In genomic region chr1:82565546-82565945, GRCh38 we compare ENCODE assay signal across 13 cellular contexts.
DNase-seq lines count a peak whose midpoint lies in the region; ATAC-seq and TF ChIP-seq lines count a peak whose summit lies in the region.
"Had no signal": no experiment of that assay in that cellular context is flagged by ENCODE, and none has a peak within 500 bp of the region (broad histone marks: within the 10 kb centered on the region; RNA-seq: fewer than 3 reads in every experiment).

No MANE protein-coding gene starts in this region.

- dilution Hi-C loops in mammary epithelial cell (cut with HindIII; ENCODE audit: low sequenced_read_pairs) = no loop called here

- H3K9me3 ChIP-seq in mammary epithelial cell (replicated peaks; ENCODE audit: insufficient read depth, low read length) (no peaks in the 10 kb centered on the region), mesenchymal stem cell (ENCODE audit: control insufficient read depth, low read length) (no peaks in the 10 kb centered on the region)
- H3K9me3 ChIP-seq: BLaER1, esophagus squamous epithelium, mucosa of descending colon had no signal

- CTCF ChIA-PET in AG04449 (lab: Yijun Ruan, JAX) (no interaction called here), mammary epithelial cell (lab: Charles Lee; ENCODE audit: low non-redundant PET) (interaction anchor here (0.7 kb wide), 1 partner anchor 202 kb away, joined by 3 read pairs; no protein-coding TSS in a partner anchor)

- H3K36me3 Mint-ChIP-seq in T-helper 2 cell treated with Interferon-gamma antibody and Interleukin-4, amounts not matched to agents 5 μg/mL and 100 μg/mL, for 36 hours (ENCODE audit: low read depth) = no peaks in the 10 kb centered on the region

- no peak overlapping the region for H3K4me3 Mint-ChIP-seq in T-helper 2 cell treated with Interferon-gamma antibody and Interleukin-4, amounts not matched to agents 5 μg/mL and 100 μg/mL, for 36 hours

- no peak overlapping the region for H3K27ac Mint-ChIP-seq in T-helper 2 cell treated with Interferon-gamma antibody and Interleukin-4, amounts not matched to agents 5 μg/mL and 100 μg/mL, for 36 hours

- no peak overlapping the region for H3K23ac ChIP-seq in mesenchymal stem cell (ENCODE audit: low read length in 2 of 2)

- no peak overlapping the region for H2BK5ac ChIP-seq in mesenchymal stem cell (ENCODE audit: low read depth, low read length, poor library complexity, severe bottlenecking)

- BruUV-seq in mammary epithelial cell (replicated peaks; lab: Mats Ljungman, UMichigan) = no TSS peak

- H3K4me2 ChIP-seq in mammary epithelial cell (ENCODE audit: insufficient read depth, low read depth, low read length) (peak overlapping the region; percentile 80), mesenchymal stem cell (ENCODE audit: low read length, poor library complexity, severe bottlenecking) (no peak overlapping the region)
- H3K4me2 ChIP-seq: BLaER1 had no signal

- peak; percentile 24 for DNase-seq in AG04449 (ENCODE audit: low read depth, low spot score)
- DNase-seq in LHCN-M2 (ENCODE audit: low read depth) = peak; percentile 81
- DNase-seq in mammary epithelial cell = peak; percentile 75
- no peak for DNase-seq in mesenchymal stem cell
- no peak for DNase-seq in NCI-H2227 (lab: John Stamatoyannopoulos, UW; ENCODE audit: unreplicated experiment)
- DNase-seq in T-helper 2 cell treated with Interferon-gamma antibody and Interleukin-4, amounts not matched to agents 5 μg/mL and 100 μg/mL, for 36 hours (ENCODE audit: low spot score) = no peak
- DNase-seq: esophagus squamous epithelium, GOT3, mucosa of descending colon, NCI-H69 had no signal

- POLR2A ChIA-PET in AG04449 (lab: Yijun Ruan, JAX) = no interaction called here

- 2% methylated on average over 5 of the region's 6 CpGs for WGBS in mammary epithelial cell (ENCODE audit: low coverage, missing lambda C conversion rate)
- WGBS in mesenchymal stem cell = 64% methylated on average over 5 of the region's 6 CpGs

- H3K27me3 ChIP-seq in mammary epithelial cell (ENCODE audit: insufficient read depth, low read length) (no peaks in the 10 kb centered on the region), mesenchymal stem cell (ENCODE audit: control insufficient read depth in 1 of 2, insufficient read depth in 1 of 2, low read length in 2 of 2) (no peaks in the 10 kb centered on the region)
- H3K27me3 ChIP-seq: BLaER1, esophagus squamous epithelium had no signal

- no peak overlapping the region for H3K4me3 ChIP-seq in AG04449 (ENCODE audit: low read depth, low read length)
- peak overlapping the region in 1 of 3 experiments; percentile 17 for H3K4me3 ChIP-seq in mammary epithelial cell (replicated peaks in 1 of 3; ENCODE audit: insufficient read depth in 1 of 3, low read depth in 2 of 3, low read length in 3 of 3)
- H3K4me3 ChIP-seq in mesenchymal stem cell (ENCODE audit: insufficient read depth in 1 of 2, low read depth in 1 of 2, low read length in 2 of 2) = peak overlapping the region in 1 of 2 experiments; percentile 8
- H3K4me3 ChIP-seq: BLaER1, esophagus squamous epithelium, mucosa of descending colon had no signal

- H3K79me2 ChIP-seq in mammary epithelial cell (ENCODE audit: insufficient read depth, low read length) = no peaks in the 10 kb centered on the region

- H3K4me1 ChIP-seq in mammary epithelial cell (ENCODE audit: insufficient read depth, low read length) = peaks cover 20% of the 10 kb centered on the region
- H3K4me1 ChIP-seq in mesenchymal stem cell (ENCODE audit: control insufficient read depth, insufficient read depth, low read depth, low read length) = no peaks in the 10 kb centered on the region

- H2AFZ ChIP-seq in mammary epithelial cell (ENCODE audit: low read depth, low read length) (peak overlapping the region; percentile 77), mesenchymal stem cell (ENCODE audit: low read depth, low read length) (no peak overlapping the region)

- H2AK5ac ChIP-seq in mesenchymal stem cell (ENCODE audit: low read length, severe bottlenecking) = no peak overlapping the region

- no peaks in the 10 kb centered on the region for H4K20me1 ChIP-seq in mammary epithelial cell (ENCODE audit: insufficient read depth, low read length)
- H4K20me1 ChIP-seq: BLaER1 had no signal

- H2BK120ac ChIP-seq in mesenchymal stem cell (ENCODE audit: low read depth, low read length) = no peak overlapping the region

- peak overlapping the region; percentile 20 for H3K9ac ChIP-seq in mammary epithelial cell (ENCODE audit: insufficient read depth, low read length)
- H3K9ac ChIP-seq in mesenchymal stem cell (ENCODE audit: low read length) = peak overlapping the region; percentile 47
- H3K9ac ChIP-seq: BLaER1 had no signal

- no peaks in the 10 kb centered on the region for H3K27me3 Mint-ChIP-seq in T-helper 2 cell treated with Interferon-gamma antibody and Interleukin-4, amounts not matched to agents 5 μg/mL and 100 μg/mL, for 36 hours (ENCODE audit: low read depth)

- H3K79me1 ChIP-seq in mesenchymal stem cell (replicated peaks; ENCODE audit: low read length, poor library complexity, severe bottlenecking) = no peaks in the 10 kb centered on the region

- H3K36me3 ChIP-seq in mammary epithelial cell (ENCODE audit: insufficient read depth, low read length) (no peaks in the 10 kb centered on the region), mesenchymal stem cell (ENCODE audit: control insufficient read depth in 1 of 2, insufficient read depth in 2 of 2, low read depth in 1 of 2, low read length in 2 of 2) (no peaks in the 10 kb centered on the region)
- H3K36me3 ChIP-seq: BLaER1, esophagus squamous epithelium had no signal

- H2BK15ac ChIP-seq in mesenchymal stem cell (ENCODE audit: low read depth, poor library complexity, severe bottlenecking) = no peak overlapping the region

- ATAC-seq in GM21381 (IDR thresholded peaks at IDR 0.05; ENCODE audit: unreplicated experiment) (no peak), HG03196 (IDR thresholded peaks at IDR 0.05; ENCODE audit: unreplicated experiment) (no peak)
- ATAC-seq: mucosa of descending colon had no signal

- peak overlapping the region in 1 of 2 experiments; percentile 49 for H2BK12ac ChIP-seq in mesenchymal stem cell (ENCODE audit: low read length in 2 of 2)

- H3K14ac ChIP-seq in mesenchymal stem cell (ENCODE audit: low read length in 2 of 2) = no peak overlapping the region

- H4K8ac ChIP-seq in mesenchymal stem cell (ENCODE audit: low read length) = no peak overlapping the region

- TF ChIP-seq CTCF in AG04449 (IDR thresholded peaks at IDR 0.05; ENCODE audit: insufficient read depth, low read length, missing control alignments) (no peak), mammary epithelial cell (conservative IDR thresholded peaks at IDR 0.05 in 1 of 2, IDR thresholded peaks at IDR 0.05 in 1 of 2; ENCODE audit: extremely low read depth in 1 of 2, insufficient read depth in 1 of 2, low read depth in 1 of 2, low read length in 2 of 2) (no peak)

- no peak overlapping the region for H4K91ac ChIP-seq in mesenchymal stem cell (ENCODE audit: low read length)

- H3K27ac ChIP-seq in mammary epithelial cell (ENCODE audit: insufficient read depth, low read depth, low read length) = peak overlapping the region; percentile 71
- H3K27ac ChIP-seq in mesenchymal stem cell (ENCODE audit: low read length, poor library complexity, severe bottlenecking) = peak overlapping the region; percentile 83
- H3K27ac ChIP-seq: BLaER1 had no signal

- no peak overlapping the region for H3K4ac ChIP-seq in mesenchymal stem cell (ENCODE audit: low read depth in 1 of 2, low read length in 2 of 2)

- no peaks in the 10 kb centered on the region for H3K4me1 Mint-ChIP-seq in T-helper 2 cell treated with Interferon-gamma antibody and Interleukin-4, amounts not matched to agents 5 μg/mL and 100 μg/mL, for 36 hours (ENCODE audit: low read depth)

- peak overlapping the region; percentile 59 to 64 for H3K18ac ChIP-seq in mesenchymal stem cell (ENCODE audit: low read depth in 1 of 2, low read length in 2 of 2)

- intact Hi-C loops in mammary epithelial cell (cut with micrococcal nuclease) = loop anchor here (2.0 kb wide), 1 partner anchor 765 kb away; the partner anchor contains the start of gene ADGRL2

- in situ Hi-C loops in mammary epithelial cell (cut with MboI; ENCODE audit: low sequenced_read_pairs in 2 of 2) = no loop called here

- H3K9me3 Mint-ChIP-seq in T-helper 2 cell treated with Interferon-gamma antibody and Interleukin-4, amounts not matched to agents 5 μg/mL and 100 μg/mL, for 36 hours = no peaks in the 10 kb centered on the region

Comparison
In these comparisons a context has a peak if more than half of its experiments do, and no peak if none do; other contexts are left out.
1. DNase-seq: peak in AG04449 (single experiment), LHCN-M2 (single experiment) and mammary epithelial cell (single experiment); none in mesenchymal stem cell (single experiment), NCI-H2227 (single experiment) and T-helper 2 cell treated with Interferon-gamma antibody and Interleukin-4, amounts not matched to agents 5 μg/mL and 100 μg/mL, for 36 hours (single experiment).